ENCODE assay signal across 22 cellular contexts in the genomic region with DNA sequence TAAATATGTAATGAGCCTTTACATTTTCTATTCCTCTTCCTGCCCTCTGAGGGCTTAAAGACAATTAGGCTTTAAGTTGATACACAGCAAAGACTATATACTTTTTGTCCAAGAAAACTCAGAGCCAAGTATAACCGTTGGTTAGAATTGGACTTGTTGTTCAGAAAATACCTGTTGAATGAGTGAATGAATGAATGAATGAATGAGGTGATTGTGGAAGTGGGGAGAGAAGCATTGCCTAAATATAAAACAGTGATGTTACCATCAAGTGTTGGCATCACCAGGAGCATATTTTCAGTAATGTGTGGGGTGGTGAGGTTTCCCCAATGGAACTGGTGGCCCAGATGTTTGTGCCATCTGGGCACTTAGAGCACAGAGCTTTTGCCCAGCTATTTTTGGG.
"Had no signal": no experiment of that assay in that cellular context is flagged by ENCODE, and none has a peak within 500 bp of the region (broad histone marks: within the 10 kb centered on the region; RNA-seq: fewer than 3 reads in every experiment).

No MANE protein-coding gene starts in this region.

- H3K36me3 Mint-ChIP-seq: type B pancreatic cell had no signal

- H3K27me3 Mint-ChIP-seq: naive thymus-derived CD8-positive, alpha-beta T cell had no signal

- H3K4me1 ChIP-seq: colonic mucosa, esophagus squamous epithelium, pancreas, right lobe of liver, stomach, thyroid gland had no signal

- H3K27ac ChIP-seq: colonic mucosa, esophagus squamous epithelium, lower lobe of right lung, neutrophil, pancreas, right lobe of liver, stomach, thyroid gland had no signal

- H3K9me3 Mint-ChIP-seq: naive thymus-derived CD8-positive, alpha-beta T cell; neural crest cell; stimulated activated effector memory CD8-positive, alpha-beta T cell treated with anti-CD3 and anti-CD28 coated beads, Interleukin-12 subunit alpha, Interleukin-12 subunit beta, amount 100 ng/mL, for 72 hours; type B pancreatic cell had no signal

- H3K27ac Mint-ChIP-seq: type B pancreatic cell had no signal

- H3K9me3 ChIP-seq: colonic mucosa, esophagus squamous epithelium, lower lobe of right lung, neutrophil, pancreas, right lobe of liver, stomach, thyroid gland had no signal

- DNase-seq: colonic mucosa; dermis blood vessel endothelial cell; effector memory CD4-positive, alpha-beta T cell; erythroblast; esophagus squamous epithelium; foreskin melanocyte; hypothalamus; left ventricle myocardium superior; lower lobe of right lung; naive thymus-derived CD8-positive, alpha-beta T cell; pancreas; right lobe of liver; small intestine; stimulated activated CD4-positive, alpha-beta T cell treated with anti-CD3 and anti-CD28 coated beads, Interleukin-15, amount 100 ng/mL, for 24 hours; stimulated activated CD4-positive, alpha-beta T cell treated with anti-CD3 and anti-CD28 coated beads, Interleukin-4, amount 100 ng/mL, for 1 hour; stimulated activated naive CD4-positive, alpha-beta T cell treated with Interleukin-2 at 50 U/mL for 16 hours; stomach; thyroid gland had no signal

- H3K27me3 ChIP-seq: colonic mucosa, esophagus squamous epithelium, neutrophil, pancreas, right lobe of liver, stomach, thyroid gland had no signal

- H3K4me3 ChIP-seq: colonic mucosa, esophagus squamous epithelium, lower lobe of right lung, pancreas, right lobe of liver, stomach, thyroid gland had no signal

- H3K4me3 Mint-ChIP-seq: naive thymus-derived CD8-positive, alpha-beta T cell; neural crest cell; stimulated activated effector memory CD8-positive, alpha-beta T cell treated with anti-CD3 and anti-CD28 coated beads, Interleukin-12 subunit alpha, Interleukin-12 subunit beta, amount 100 ng/mL, for 72 hours; type B pancreatic cell had no signal

- H3K36me3 ChIP-seq: colonic mucosa, esophagus squamous epithelium, lower lobe of right lung, pancreas, right lobe of liver, stomach, thyroid gland had no signal
